8 cellular contexts compared by ENCODE assay signal in genomic region chr9:34381323-34381722, GRCh38. TPM values are rescaled to one million over a fixed set of nuclear protein-coding genes. Genes with fewer than 3 reads are reported as not detected.
DNase-seq lines count a peak whose midpoint lies in the region; ATAC-seq and TF ChIP-seq lines count a peak whose summit lies in the region.

No MANE protein-coding gene starts in this region.

- H3K27ac ChIP-seq in vagina: no peak overlapping the region

- no peak for ATAC-seq in HG03442 (IDR thresholded peaks at IDR 0.05; ENCODE audit: unreplicated experiment)

- no peaks in the 10 kb centered on the region for H3K36me3 ChIP-seq in vagina

- no peaks in the 10 kb centered on the region for H3K9me3 ChIP-seq in vagina

- H3K4me3 ChIP-seq in vagina: peak overlapping the region; percentile 45 to 52

- H3K4me1 ChIP-seq in vagina: peaks cover 36% of the 10 kb centered on the region

- TF ChIP-seq CTCF in vagina (IDR thresholded peaks at IDR 0.05): no peak

- no peaks in the 10 kb centered on the region for H3K27me3 ChIP-seq in vagina

- peak; percentile 13 to 33 (median 26) for DNase-seq in stimulated activated naive CD4-positive, alpha-beta T cell (lab: John Stamatoyannopoulos, UW)
- no peak for DNase-seq in stimulated activated naive CD4-positive, alpha-beta T cell treated with Interleukin-2 at 50 U/mL for 16 hours (lab: John Stamatoyannopoulos, UW)
- DNase-seq in cerebellum (ENCODE audit: low spot score) (peak; percentile 21), middle frontal gyrus (ENCODE audit: extremely low spot score, low spot score) (peak; percentile 20), vagina (ENCODE audit: extremely low spot score in 2 of 2) (no peak), UCSD-AML1 (lab: John Stamatoyannopoulos, UW; ENCODE audit: unreplicated experiment) (no peak), NCI-H446 treated with DMSO at 0.1 percent for 48 hours (lab: John Stamatoyannopoulos, UW) (no peak)

- TF ChIP-seq POLR2A in vagina (IDR thresholded peaks at IDR 0.05): no peak

- intact Hi-C loops in vagina (cut with DNase I): no loop called here

RNA-seq across cellular contexts. Expression of gene MYORG, which starts 4.6 kb away (rescaled TPM):
- total RNA-seq in cerebellum (6.3 TPM), vagina (4.4 TPM)

RNA-seq across cellular contexts. Expression of gene NUDT2, which starts 52.0 kb away (rescaled TPM):
- total RNA-seq in cerebellum (10.1 TPM), vagina (18.4 TPM)

RNA-seq across cellular contexts. Expression of gene KIF24, which starts 52.3 kb away (rescaled TPM):
- total RNA-seq in cerebellum (5.9 TPM), vagina (0.49 TPM)

Comparison
In these comparisons a context has a peak if more than half of its experiments do, and no peak if none do; other contexts are left out.
1. DNase-seq: peak in stimulated activated naive CD4-positive, alpha-beta T cell (6 of 6), cerebellum (single experiment) and middle frontal gyrus (single experiment); none in stimulated activated naive CD4-positive, alpha-beta T cell treated with Interleukin-2 at 50 U/mL for 16 hours (single experiment), vagina (0 of 2), UCSD-AML1 (single experiment) and NCI-H446 treated with DMSO at 0.1 percent for 48 hours (single experiment).